ENCODE assay signal across 9 cellular contexts in genomic region chr6:167396659-167397490, GRCh38.
"Had no signal": no experiment of that assay in that cellular context is flagged by ENCODE, and none has a peak within 500 bp of the region (broad histone marks: within the 10 kb centered on the region; RNA-seq: fewer than 3 reads in every experiment).

No MANE protein-coding gene starts in this region.

- H3K4me3 Mint-ChIP-seq: activated naive CD8-positive, alpha-beta T cell treated with anti-CD3 and anti-CD28 coated beads, Interleukin-2, amount 50 U/mL, for 24 hours; T-helper 1 cell treated with Interleukin-12 subunit alpha and Interleukin-12 subunit beta and Interleukin-4 antibody, amounts not matched to agents 30 μg/mL and 1 μg/mL, for 36 hours had no signal

- H3K9me3 Mint-ChIP-seq: activated naive CD8-positive, alpha-beta T cell treated with anti-CD3 and anti-CD28 coated beads, Interleukin-2, amount 50 U/mL, for 24 hours; T-helper 1 cell treated with Interleukin-12 subunit alpha and Interleukin-12 subunit beta and Interleukin-4 antibody, amounts not matched to agents 30 μg/mL and 1 μg/mL, for 36 hours had no signal

- DNase-seq: activated CD4-positive, alpha-beta T cell treated with anti-CD3 and anti-CD28 coated beads, Interleukin-2, amount 50 U/mL, for 48 hours; activated naive CD4-positive, alpha-beta T cell treated with Interleukin-2 at 50 U/mL for 16 hours; activated naive CD8-positive, alpha-beta T cell treated with anti-CD3 and anti-CD28 coated beads, Interleukin-2, amount 50 U/mL, for 24 hours; effector CD4-positive, alpha-beta T cell; foreskin melanocyte; heart left ventricle; midbrain; thyroid gland had no signal

- ATAC-seq: activated naive CD8-positive, alpha-beta T cell treated with anti-CD3 and anti-CD28 coated beads, Interleukin-2, amount 50 U/mL, for 24 hours; heart left ventricle had no signal

- H3K4me1 Mint-ChIP-seq: activated naive CD8-positive, alpha-beta T cell treated with anti-CD3 and anti-CD28 coated beads, Interleukin-2, amount 50 U/mL, for 24 hours had no signal

- H3K27ac Mint-ChIP-seq: activated naive CD8-positive, alpha-beta T cell treated with anti-CD3 and anti-CD28 coated beads, Interleukin-2, amount 50 U/mL, for 24 hours; T-helper 1 cell treated with Interleukin-12 subunit alpha and Interleukin-12 subunit beta and Interleukin-4 antibody, amounts not matched to agents 30 μg/mL and 1 μg/mL, for 36 hours had no signal
